In the genomic region with DNA sequence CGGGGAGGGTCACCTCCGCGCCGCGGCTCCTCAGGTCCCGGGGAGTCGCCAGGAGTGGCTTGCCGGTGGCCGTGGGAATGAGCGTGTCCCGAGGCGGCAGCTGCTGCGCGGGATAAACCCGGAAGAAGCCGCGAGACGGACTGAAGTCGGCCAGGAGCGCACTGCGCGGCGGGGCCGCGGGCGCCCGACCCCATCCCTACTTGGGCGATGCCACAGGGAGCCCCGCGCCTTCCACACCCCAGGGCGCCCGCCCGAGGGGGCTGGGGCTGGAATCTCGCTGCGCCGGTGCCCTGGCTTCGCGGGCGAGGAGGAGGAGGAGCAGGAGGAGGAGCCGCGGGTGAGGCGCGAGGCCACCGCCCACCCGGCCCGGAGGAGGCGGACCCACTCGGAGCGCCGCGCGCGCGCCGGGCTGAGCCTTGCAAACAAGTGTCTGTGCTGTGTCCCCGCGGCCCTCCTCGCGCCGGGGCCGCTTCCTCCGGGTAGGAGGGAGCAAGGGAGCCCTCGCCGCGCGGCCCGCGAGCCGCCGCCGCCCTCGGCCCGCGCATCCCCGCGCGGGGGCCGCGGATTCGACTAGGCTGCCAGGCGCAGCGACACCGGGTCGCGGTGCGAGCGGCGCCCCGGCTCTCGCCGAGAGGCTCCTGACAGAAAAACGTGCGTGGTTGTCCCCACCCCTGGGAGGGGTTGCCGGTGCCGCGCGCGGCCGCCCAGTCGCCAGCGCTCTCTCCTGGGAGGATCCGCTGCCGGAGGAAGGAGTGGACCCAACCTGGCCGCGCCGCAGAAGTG, we compare ENCODE assay signal across 8 cellular contexts. TPM values are rescaled to one million over a fixed set of nuclear protein-coding genes. Genes with fewer than 3 reads are reported as not detected.
DNase-seq lines count a peak whose midpoint lies in the region; ATAC-seq, FAIRE-seq and TF ChIP-seq lines count a peak whose summit lies in the region.

A gene (plus strand): TSS at position 412 of the 783 bp plus-strand sequence.

- ATAC-seq in HG02623 (IDR thresholded peaks at IDR 0.05; ENCODE audit: unreplicated experiment) (peak; percentile 69), T-helper 17 cell (peak; percentile 84), left ventricle myocardium superior (peak; percentile 95)

- H3K27ac ChIP-seq in angular gyrus (ENCODE audit: low read depth, low read length) = peak within 1 kb of the TSS; percentile 70

- intact Hi-C loops in left ventricle myocardium superior (cut with micrococcal nuclease) = no loop called here

- H3K9me3 ChIP-seq in T-helper 17 cell (ENCODE audit: control insufficient read depth, low read length, poor library complexity, severe bottlenecking) = no peaks in the 10 kb centered on the region

- H3K27me3 Mint-ChIP-seq in T-helper 17 cell = peaks cover 6% of the 10 kb centered on the region

- DNase-seq in GM12891 (ENCODE audit: insufficient read length, low spot score) = peak; percentile 71
- peak; percentile 89 for DNase-seq in NCI-H1092 treated with DMSO at 0.1 percent for 48 hours (lab: John Stamatoyannopoulos, UW)
- peak; percentile 82 to 87 (median 83) for DNase-seq in T-helper 17 cell
- DNase-seq in left ventricle myocardium superior = peak; percentile 96
- DNase-seq in pulmonary artery endothelial cell (ENCODE audit: low read depth, low spot score) = peak; percentile 44
- DNase-seq in urothelium cell line (ENCODE audit: low spot score) = peak; percentile 91

- peak within 1 kb of the TSS; percentile 94 for H3K4me3 Mint-ChIP-seq in T-helper 17 cell

- peaks cover 5% of the 10 kb centered on the region for H3K36me3 Mint-ChIP-seq in T-helper 17 cell (ENCODE audit: low read depth)

- FAIRE-seq in GM12891 (lab: Jason Lieb, UNC) (peak; percentile 88), urothelium cell line (lab: Jason Lieb, UNC) (no peak)

- H3K27ac Mint-ChIP-seq in T-helper 17 cell = peak within 1 kb of the TSS; percentile 88

- peaks cover 36% of the 10 kb centered on the region for H3K4me1 Mint-ChIP-seq in T-helper 17 cell

- no peak for TF ChIP-seq POLR2A in GM12891 (IDR thresholded peaks at IDR 0.05; ENCODE audit: low read depth, low read length)

TF ChIP-seq in GM12891, 5 proteins besides CTCF, POLR2A, EP300 and RAD21:
- TF ChIP-seq SPI1 (IDR thresholded peaks at IDR 0.05; ENCODE audit: low read depth, low read length) (no peak), POLR2AphosphoS5 (IDR thresholded peaks at IDR 0.05; ENCODE audit: low read depth, low read length) (no peak), TAF1 (IDR thresholded peaks at IDR 0.05; ENCODE audit: low read depth, low read length) (no peak), POU2F2 (IDR thresholded peaks at IDR 0.05; ENCODE audit: low read depth, low read length) (no peak)
TF ChIP-seq in GM12891: peak in this region for 0.

RNA-seq across cellular contexts. Expression of the gene that starts here (rescaled TPM):
- 0.35 TPM for polyA plus RNA-seq in GM12891 (2012; ENCODE audit: low read depth, missing spikeins)
- total RNA-seq in T-helper 17 cell = 1 to 10 TPM; 3.6 to 5.2 TPM
- 10.0 TPM for total RNA-seq in left ventricle myocardium superior
- 9.4 and 16.3 TPM in 2 replicates for total RNA-seq in pulmonary artery endothelial cell

Comparison
In these comparisons a context has a peak if more than half of its experiments do, and no peak if none do; other contexts are left out.
1. Peak in every context shown above with its lines: DNase-seq, ATAC-seq and H3K27ac ChIP-seq.
2. DNase-seq: peak in every context shown above with its lines; median percentile 96 in left ventricle myocardium superior; 91 in urothelium cell line; 89 in NCI-H1092 treated with DMSO at 0.1 percent for 48 hours; 83 in T-helper 17 cell; 71 in GM12891; 44 in pulmonary artery endothelial cell.